ENCODE assay signal across 16 cellular contexts in genomic region chr3:52172262-52172757, GRCh38. TPM values are rescaled to one million over a fixed set of nuclear protein-coding genes. Genes with fewer than 3 reads are reported as not detected.
"Had no signal": no experiment of that assay in that cellular context is flagged by ENCODE, and none has a peak within 500 bp of the region (broad histone marks: within the 10 kb centered on the region; RNA-seq: fewer than 3 reads in every experiment).

No MANE protein-coding gene starts in this region.

- FAIRE-seq: astrocyte had no signal

- ATAC-seq: activated CD8-positive, alpha-beta T cell treated with anti-CD3 and anti-CD28 coated beads, Interleukin-2, amount 10 ng/mL, durations not matched to agents 7 days and 5 days had no signal

- H3K27me3 ChIP-seq: breast epithelium, foreskin keratinocyte had no signal

- H3K36me3 ChIP-seq: breast epithelium, left ventricle myocardium inferior had no signal

- H3K27ac ChIP-seq: breast epithelium, epithelial cell of prostate, foreskin keratinocyte, left ventricle myocardium inferior, parathyroid adenoma had no signal

- H3K4me3 ChIP-seq: breast epithelium, left ventricle myocardium inferior, mucosa of descending colon had no signal

- H3K9me3 ChIP-seq: breast epithelium, left ventricle myocardium inferior, mucosa of descending colon had no signal

- DNase-seq: activated CD4-positive, alpha-beta T cell treated with anti-CD3 and anti-CD28 coated beads, Interleukin-2, amount 10 ng/mL, durations not matched to agents 7 days and 5 days; activated CD8-positive, alpha-beta T cell treated with anti-CD3 and anti-CD28 coated beads, Interleukin-2, amount 10 ng/mL, durations not matched to agents 7 days and 5 days; activated naive CD4-positive, alpha-beta T cell treated with anti-CD3 and anti-CD28 coated beads, Interleukin-2, amount 50 U/mL, for 16 hours; activated T-cell treated with anti-CD3 and anti-CD28 coated beads, Interleukin-2, amount 50 U/mL, for 24 hours; endodermal cell; left ventricle myocardium inferior; mucosa of descending colon; naive B cell; retina had no signal

- H3K4me1 ChIP-seq: foreskin keratinocyte, left ventricle myocardium inferior, parathyroid adenoma had no signal

RNA-seq across cellular contexts. Expression of gene TLR9, which starts 53.1 kb away (rescaled TPM):
- polyA plus RNA-seq: fibroblast of lung, foreskin keratinocyte, mammary epithelial cell had no signal
